In the genomic region with DNA sequence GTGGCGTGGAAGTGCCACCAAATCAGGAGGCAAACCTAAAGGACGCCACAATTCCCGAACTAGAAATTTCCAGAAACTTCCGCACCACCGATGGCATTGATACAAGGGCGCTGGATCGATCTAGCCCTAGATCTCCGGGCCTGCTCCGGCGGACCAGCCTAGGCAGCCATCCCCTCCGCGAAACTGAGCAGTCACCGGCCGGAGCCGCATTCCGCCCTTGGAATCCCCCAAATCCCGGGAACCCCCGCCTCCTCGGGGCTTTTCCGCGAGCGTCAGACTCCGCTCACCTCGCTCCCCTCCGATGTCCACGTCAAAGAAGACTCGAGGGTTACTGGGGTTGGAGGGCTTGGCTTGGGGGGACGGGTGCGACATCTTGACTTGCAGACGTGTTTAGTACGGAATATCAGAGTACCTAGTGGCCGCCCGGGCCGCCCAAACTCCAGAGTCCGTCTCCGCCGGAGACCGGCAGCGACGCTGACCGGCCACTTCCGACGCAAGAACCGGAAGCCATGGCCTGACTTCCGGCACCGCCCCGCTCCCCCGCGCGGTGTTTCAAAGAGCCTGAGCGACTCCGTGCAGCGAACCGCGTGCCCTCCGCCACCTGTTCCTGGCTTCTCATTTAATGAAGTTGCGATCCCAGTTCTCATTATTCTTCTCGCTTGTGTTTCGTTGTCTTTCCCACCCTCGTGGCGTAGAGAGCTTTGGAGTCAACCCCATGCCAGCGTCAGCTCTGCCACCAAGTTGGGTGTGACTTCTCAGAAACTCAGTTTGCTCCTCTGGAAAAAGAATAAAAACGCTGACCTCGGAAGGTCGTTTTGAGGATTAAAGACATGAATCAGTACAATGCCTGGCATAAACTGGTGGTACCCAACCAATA, we compare ENCODE assay signal across 8 cellular contexts. TPM values are rescaled to one million over a fixed set of nuclear protein-coding genes. Genes with fewer than 3 reads are reported as not detected.
DNase-seq lines count a peak whose midpoint lies in the region; ATAC-seq and TF ChIP-seq lines count a peak whose summit lies in the region.

A gene (minus strand): TSS at position 480 of the 877 bp plus-strand sequence. CDS start 108 bp downstream, at position 372.

- H3K4me1 Mint-ChIP-seq in CD4-positive, alpha-beta memory T cell: peaks cover 25 to 45% (median 35%) of the 10 kb centered on the region in 4 donors

- H3K36me3 Mint-ChIP-seq in CD4-positive, alpha-beta memory T cell: peaks cover 20 to 46% of the 10 kb centered on the region in 2 donors

- H3K27ac ChIP-seq in CD4-positive, alpha-beta memory T cell (ENCODE audit: low read depth, low read length): peak within 1 kb of the TSS; percentile 93
- H3K27ac ChIP-seq in lung (ENCODE audit: low read depth in 1 of 2, low read length in 1 of 2): peak within 1 kb of the TSS; percentile 94 to 98

- H3K4me3 ChIP-seq in CD4-positive, alpha-beta memory T cell (ENCODE audit: low read length in 2 of 2): peak within 1 kb of the TSS; percentile 63 to 89
- H3K4me3 ChIP-seq in lung: peak within 1 kb of the TSS; percentile 90

- POLR2A ChIA-PET in CD4-positive, alpha-beta memory T cell (lab: Charles Lee; ENCODE audit: partially characterized antibody): interaction anchor here (1.0 to 1.3 kb wide), 2 partner anchors 8 to 46 kb away, joined by 3 to 8 read pairs; a partner anchor contains a TSS

- CTCF ChIA-PET in CD4-positive, alpha-beta memory T cell (lab: Charles Lee; ENCODE audit: partially characterized antibody): interaction anchor here (1.1 to 1.5 kb wide), 2 partner anchors 12 to 128 kb away, joined by 4 to 5 read pairs; no protein-coding TSS in a partner anchor

- peak within 1 kb of the TSS; percentile 95 to 100 (median 99) for H3K27ac Mint-ChIP-seq in CD4-positive, alpha-beta memory T cell

- H3K36me3 ChIP-seq in CD4-positive, alpha-beta memory T cell (ENCODE audit: insufficient read depth, low read length): peaks cover 16% of the 10 kb centered on the region
- H3K36me3 ChIP-seq in lung (ENCODE audit: control insufficient read depth in 2 of 2, insufficient read depth in 2 of 2, low read length in 2 of 2): peaks cover 3 to 16% of the 10 kb centered on the region in 2 donors

- no peaks in the 10 kb centered on the region for H3K27me3 ChIP-seq in CD4-positive, alpha-beta memory T cell (ENCODE audit: insufficient read depth, low read length)
- no peaks in the 10 kb centered on the region for H3K27me3 ChIP-seq in lung (ENCODE audit: control insufficient read depth, insufficient read depth)

- peak; percentile 77 to 88 (median 79) for DNase-seq in CD4-positive, alpha-beta memory T cell
- DNase-seq in HK-2 (ENCODE audit: unreplicated experiment): peak; percentile 87
- DNase-seq in NCI-H82 treated with DMSO at 0.1 percent for 48 hours (lab: John Stamatoyannopoulos, UW; ENCODE audit: unreplicated experiment): peak; percentile 39
- DNase-seq in activated CD8-positive, alpha-beta memory T cell treated with anti-CD3 and anti-CD28 coated beads for 24 hours: peak; percentile 94
- peak; percentile 72 for DNase-seq in effector CD8-positive, alpha-beta T cell (lab: John Stamatoyannopoulos, UW)
- DNase-seq in lung (ENCODE audit: low spot score): peak; percentile 86
- peak; percentile 70 to 85 (median 72) for DNase-seq in stimulated activated CD4-positive, alpha-beta T cell treated with anti-CD3 and anti-CD28 coated beads, TNF-alpha, amount 100 ng/mL, for 24 hours (ENCODE audit: low read depth in 3 of 3)

- TF ChIP-seq CTCF in lung (IDR thresholded peaks at IDR 0.05; ENCODE audit: control extremely low read depth, extremely low read depth): no peak

- 0 to 1% methylated on average over 65 of the region's 65 CpGs for WGBS in lung, 2 donors

- H3K4me3 Mint-ChIP-seq in CD4-positive, alpha-beta memory T cell: peak within 1 kb of the TSS; percentile 95 to 100 (median 98)

- no peaks in the 10 kb centered on the region for H3K9me3 ChIP-seq in CD4-positive, alpha-beta memory T cell (ENCODE audit: control insufficient read depth in 1 of 2, low read length in 2 of 2)
- H3K9me3 ChIP-seq in lung (ENCODE audit: control insufficient read depth in 2 of 2, insufficient read depth in 1 of 2, low read length in 1 of 2): no peaks in the 10 kb centered on the region

- H3K9me3 Mint-ChIP-seq in CD4-positive, alpha-beta memory T cell: no peaks in the 10 kb centered on the region

- peak; percentile 97 for ATAC-seq in GM19455 (IDR thresholded peaks at IDR 0.05; ENCODE audit: unreplicated experiment)
- peak; percentile 98 for ATAC-seq in lung (ENCODE audit: insufficient read depth, low FRiP score)

- intact Hi-C loops in CD4-positive, alpha-beta memory T cell (cut with micrococcal nuclease): loop anchor here (1.0 to 2.0 kb wide), 3 partner anchors 46 to 380 kb away; a partner anchor contains a TSS

- peaks cover 24% of the 10 kb centered on the region for H3K4me1 ChIP-seq in CD4-positive, alpha-beta memory T cell (ENCODE audit: insufficient read depth, low read length)
- peaks cover 3 to 4% of the 10 kb centered on the region in 2 donors for H3K4me1 ChIP-seq in lung (ENCODE audit: control insufficient read depth in 2 of 2, insufficient read depth in 2 of 2, low read length in 2 of 2)

- H3K27me3 Mint-ChIP-seq in CD4-positive, alpha-beta memory T cell: peaks cover 0 to 4% of the 10 kb centered on the region in 2 donors

RNA-seq across cellular contexts. Expression of the gene that starts here (rescaled TPM):
- total RNA-seq in CD4-positive, alpha-beta memory T cell: 10 to 100 TPM; 30.2 to 32.0 TPM
- polyA plus RNA-seq in CD4-positive, alpha-beta memory T cell: 10 to 100 TPM; 49.4 to 54.8 TPM
- 10 to 100 TPM; 17.3 to 39.0 TPM for total RNA-seq in lung
- polyA plus RNA-seq in lung: 10 to 100 TPM; 14.7 to 25.4 TPM

Comparison
In these comparisons a context has a peak if more than half of its experiments do, and no peak if none do; other contexts are left out.
1. Peak in every context shown above with its lines: DNase-seq, ATAC-seq, H3K4me3 ChIP-seq and H3K27ac ChIP-seq.
2. DNase-seq: peak in every context shown above with its lines; median percentile 94 in activated CD8-positive, alpha-beta memory T cell treated with anti-CD3 and anti-CD28 coated beads for 24 hours; 87 in HK-2; 86 in lung; 79 in CD4-positive, alpha-beta memory T cell; 72 in effector CD8-positive, alpha-beta T cell; 72 in stimulated activated CD4-positive, alpha-beta T cell treated with anti-CD3 and anti-CD28 coated beads, TNF-alpha, amount 100 ng/mL, for 24 hours; 39 in NCI-H82 treated with DMSO at 0.1 percent for 48 hours.